ENCODE assay signal across 28 cellular contexts in genomic region chr10:119483839-119484238, GRCh38. TPM values are rescaled to one million over a fixed set of nuclear protein-coding genes. Genes with fewer than 3 reads are reported as not detected.
"Had no signal": no experiment of that assay in that cellular context is flagged by ENCODE, and none has a peak within 500 bp of the region (broad histone marks: within the 10 kb centered on the region; RNA-seq: fewer than 3 reads in every experiment).

No MANE protein-coding gene starts in this region.

- DNase-seq: activated CD4-positive, alpha-beta memory T cell treated with anti-CD3 and anti-CD28 coated beads for 36 hours; activated CD4-positive, alpha-beta T cell treated with anti-CD3 and anti-CD28 coated beads for 4 hours; activated CD4-positive, alpha-beta T cell treated with anti-CD3 and anti-CD28 coated beads, Interleukin-2, amount 50 U/mL, for 1 hour; activated CD4-positive, CD25-positive, alpha-beta regulatory T cell treated with anti-CD3 and anti-CD28 coated beads, Interleukin-2, amount 50 U/mL, for 72 hours; activated CD8-positive, alpha-beta memory T cell treated with anti-CD3 and anti-CD28 coated beads, Interleukin-2, amount 50 U/mL, for 4 hours; activated gamma-delta T cell treated with Interleukin-2 at 50 U/mL for 16 hours; activated naive CD4-positive, alpha-beta T cell treated with anti-CD3 and anti-CD28 coated beads for 36 hours; activated T-cell treated with anti-CD3 and anti-CD28 coated beads for 4 hours; activated T-cell treated with anti-CD3 and anti-CD28 coated beads, Interleukin-2, amount 50 U/mL, for 4 hours; adrenal gland; central memory CD4-positive, alpha-beta T cell; Karpas-422; NCI-H1092; NCI-H1417; NCI-H146; NCI-H187; NCI-H2081; NCI-H345; NCI-H524 treated with DMSO at 0.1 percent for 48 hours; SHP77 had no signal

- H3K9me3 ChIP-seq: adrenal gland, SJCRH30 had no signal

- H3K27ac ChIP-seq: adrenal gland, SJCRH30, SK-N-MC had no signal

- FAIRE-seq: bronchial epithelial cell, K562, TTC549 had no signal

- ATAC-seq: activated naive CD4-positive, alpha-beta T cell treated with anti-CD3 and anti-CD28 coated beads, Interleukin-2, amount 50 U/mL, for 72 hours; activated T-cell treated with anti-CD3 and anti-CD28 coated beads, Interleukin-2, amount 50 U/mL, for 4 hours; K562; Panc1; WTC11 had no signal

- H3K4me1 ChIP-seq: adrenal gland, SJCRH30 had no signal

- H3K4me3 ChIP-seq: adrenal gland, K562, SJCRH30, SK-N-MC had no signal

- H3K27me3 ChIP-seq: SJCRH30 had no signal

- H3K36me3 ChIP-seq: adrenal gland, SJCRH30 had no signal

RNA-seq across cellular contexts. Expression of gene RGS10, which starts 58.7 kb away (rescaled TPM):
- total RNA-seq: SJCRH30 had no signal
